Comparison of ENCODE assay signal across 8 cellular contexts in the genomic region with DNA sequence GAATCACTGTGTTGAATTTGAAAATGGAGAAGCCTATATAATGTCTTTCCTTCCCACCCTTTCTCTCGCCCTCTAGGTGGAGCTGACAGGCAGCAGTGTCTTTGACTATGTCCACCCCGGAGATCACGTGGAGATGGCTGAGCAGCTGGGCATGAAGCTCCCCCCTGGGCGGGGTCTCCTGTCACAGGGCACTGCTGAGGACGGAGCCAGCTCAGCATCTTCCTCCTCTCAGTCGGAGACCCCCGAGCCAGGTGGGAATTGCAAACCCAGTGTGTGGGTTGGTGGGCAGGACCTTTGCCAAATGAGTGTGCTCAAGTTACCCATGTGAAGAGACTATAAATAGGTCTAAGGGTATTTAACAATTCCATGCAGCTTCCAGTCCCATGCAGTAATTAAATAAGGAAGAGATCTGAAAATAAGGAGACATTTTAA.
DNase-seq lines count a peak whose midpoint lies in the region; ATAC-seq and TF ChIP-seq lines count a peak whose summit lies in the region.

No MANE protein-coding gene starts in this region.

- TF ChIP-seq CTCF in 22Rv1 (IDR thresholded peaks at IDR 0.05) (peak; percentile 82), brain (conservative IDR thresholded peaks at IDR 0.05) (peak; percentile 40 to 43)

- peak overlapping the region in 4 of 5 experiments; percentile 32 to 82 (median 54) for H3K27ac Mint-ChIP-seq in brain

- H3K4me3 Mint-ChIP-seq in brain = peak overlapping the region in 2 of 5 experiments; percentile 44 to 49

- peak; percentile 55 for ATAC-seq in GM18858 (IDR thresholded peaks at IDR 0.05; ENCODE audit: unreplicated experiment)
- ATAC-seq in HG02884 (IDR thresholded peaks at IDR 0.05; ENCODE audit: unreplicated experiment) = no peak

- DNase-seq in NCI-H2081 treated with DMSO at 0.1 percent for 48 hours (lab: John Stamatoyannopoulos, UW) = peak; percentile 9
- peak; percentile 73 for DNase-seq in kidney tubule cell (ENCODE audit: low spot score)
- DNase-seq in effector CD4-positive, alpha-beta T cell = no peak
- DNase-seq in GM19240 (ENCODE audit: insufficient read length, low spot score) = no peak

- H3K4me1 Mint-ChIP-seq in brain = peaks cover 73% of the 10 kb centered on the region

- H3K9me3 Mint-ChIP-seq in brain = no peaks in the 10 kb centered on the region

- H3K27me3 Mint-ChIP-seq in brain = no peaks in the 10 kb centered on the region

- peaks cover 4% of the 10 kb centered on the region for H3K36me3 Mint-ChIP-seq in brain

- H3K27ac ChIP-seq in 22Rv1 = no peak overlapping the region

Comparison
In these comparisons a context has a peak if more than half of its experiments do, and no peak if none do; other contexts are left out.
1. DNase-seq: peak in NCI-H2081 treated with DMSO at 0.1 percent for 48 hours (single experiment) and kidney tubule cell (single experiment); none in effector CD4-positive, alpha-beta T cell (single experiment) and GM19240 (single experiment).